20 cellular contexts compared by ENCODE assay signal in genomic region chr5:179862296-179862695, GRCh38.
"Had no signal": no experiment of that assay in that cellular context is flagged by ENCODE, and none has a peak within 500 bp of the region (broad histone marks: within the 10 kb centered on the region; RNA-seq: fewer than 3 reads in every experiment).

No MANE protein-coding gene starts in this region.

- H3K4me3 ChIP-seq: left ventricle myocardium inferior, pancreas, psoas muscle, spleen, tibial nerve had no signal

- H3K27me3 ChIP-seq: pancreas, spleen, tibial nerve had no signal

- H3K27me3 Mint-ChIP-seq: activated CD4-positive, alpha-beta T cell treated with anti-CD3 and anti-CD28 coated beads, Interleukin-2, amount 10 ng/mL, durations not matched to agents 24 days and 14 days; activated CD8-positive, alpha-beta T cell treated with anti-CD3 and anti-CD28 coated beads for 36 hours; activated T-helper 17 cell treated with anti-CD3 and anti-CD28 coated beads, Interleukin-2, amount 50 U/mL, for 72 hours; central memory CD8-positive, alpha-beta T cell; naive B cell; T-helper 17 cell had no signal

- H3K9me3 ChIP-seq: pancreas, psoas muscle had no signal

- H3K27ac ChIP-seq: left ventricle myocardium inferior, pancreas, psoas muscle, spleen, tibial nerve had no signal

- ATAC-seq: activated CD8-positive, alpha-beta T cell treated with anti-CD3 and anti-CD28 coated beads for 36 hours; activated naive CD4-positive, alpha-beta T cell treated with anti-CD3 and anti-CD28 coated beads, Interleukin-2, amount 50 U/mL, for 72 hours; activated T-cell treated with anti-CD3 and anti-CD28 coated beads, Interleukin-2, amount 50 U/mL, for 4 hours; activated T-helper 17 cell treated with anti-CD3 and anti-CD28 coated beads, Interleukin-2, amount 50 U/mL, for 72 hours; pancreas; psoas muscle; T-helper 17 cell had no signal

- H3K9me3 Mint-ChIP-seq: activated CD4-positive, alpha-beta T cell treated with anti-CD3 and anti-CD28 coated beads, Interleukin-2, amount 10 ng/mL, durations not matched to agents 24 days and 14 days; activated CD8-positive, alpha-beta T cell treated with anti-CD3 and anti-CD28 coated beads for 36 hours; activated naive CD4-positive, alpha-beta T cell treated with anti-CD3 and anti-CD28 coated beads, Interleukin-2, amount 50 U/mL, for 72 hours; activated T-cell treated with anti-CD3 and anti-CD28 coated beads, Interleukin-2, amount 50 U/mL, for 4 hours; activated T-helper 17 cell treated with anti-CD3 and anti-CD28 coated beads, Interleukin-2, amount 50 U/mL, for 72 hours; central memory CD8-positive, alpha-beta T cell; naive B cell; nephron progenitor cell had no signal

- DNase-seq: activated CD4-positive, alpha-beta T cell treated with anti-CD3 and anti-CD28 coated beads, Interleukin-2, amount 10 ng/mL, durations not matched to agents 24 days and 14 days; activated CD4-positive, CD25-positive, alpha-beta regulatory T cell treated with anti-CD3 and anti-CD28 coated beads, Interleukin-2, amount 50 U/mL, for 72 hours; activated CD8-positive, alpha-beta T cell treated with anti-CD3 and anti-CD28 coated beads for 36 hours; activated gamma-delta T cell treated with Interleukin-2 at 50 U/mL for 16 hours; activated T-cell treated with anti-CD3 and anti-CD28 coated beads, Interleukin-2, amount 50 U/mL, for 4 hours; dermis blood vessel endothelial cell; effector CD4-positive, alpha-beta T cell; left ventricle myocardium inferior; naive B cell; nephron progenitor cell; stimulated activated naive CD4-positive, alpha-beta T cell; T-helper 17 cell; T1000 had no signal

- H3K4me3 Mint-ChIP-seq: activated CD4-positive, alpha-beta T cell treated with anti-CD3 and anti-CD28 coated beads, Interleukin-2, amount 10 ng/mL, durations not matched to agents 24 days and 14 days; activated CD8-positive, alpha-beta T cell treated with anti-CD3 and anti-CD28 coated beads for 36 hours; activated T-cell treated with anti-CD3 and anti-CD28 coated beads, Interleukin-2, amount 50 U/mL, for 4 hours; activated T-helper 17 cell treated with anti-CD3 and anti-CD28 coated beads, Interleukin-2, amount 50 U/mL, for 72 hours; central memory CD8-positive, alpha-beta T cell; nephron progenitor cell; T-helper 17 cell had no signal

- H3K27ac Mint-ChIP-seq: activated CD4-positive, alpha-beta T cell treated with anti-CD3 and anti-CD28 coated beads, Interleukin-2, amount 10 ng/mL, durations not matched to agents 24 days and 14 days; activated CD8-positive, alpha-beta T cell treated with anti-CD3 and anti-CD28 coated beads for 36 hours; activated T-helper 17 cell treated with anti-CD3 and anti-CD28 coated beads, Interleukin-2, amount 50 U/mL, for 72 hours; nephron progenitor cell had no signal
